In the genomic region with DNA sequence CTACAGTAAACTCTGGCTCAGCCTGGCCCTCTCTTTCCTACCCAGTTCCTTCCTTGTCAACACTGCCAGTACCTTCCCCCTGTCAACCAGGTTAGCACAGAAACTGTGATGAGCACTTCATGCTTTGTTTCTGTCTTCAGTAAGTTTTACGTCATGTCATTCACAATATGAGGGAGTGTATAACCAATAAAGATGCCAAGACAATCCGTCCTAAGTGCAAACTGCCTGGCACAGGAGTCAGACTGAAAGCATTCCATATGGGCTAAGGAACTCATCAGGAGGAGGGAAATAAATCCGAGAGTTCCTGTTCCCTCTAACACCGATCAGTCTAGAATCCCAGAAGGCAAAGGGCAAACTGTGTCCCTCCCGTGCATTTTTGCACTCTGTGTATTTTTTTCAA, we compare ENCODE assay signal across 17 cellular contexts.
DNase-seq lines count a peak whose midpoint lies in the region; ATAC-seq, FAIRE-seq and TF ChIP-seq lines count a peak whose summit lies in the region.
"Had no signal": no experiment of that assay in that cellular context is flagged by ENCODE, and none has a peak within 500 bp of the region (broad histone marks: within the 10 kb centered on the region; RNA-seq: fewer than 3 reads in every experiment).

No MANE protein-coding gene starts in this region.

- H3K9me2 ChIP-seq in neural cell (ENCODE audit: insufficient read depth, low read length) = no peaks in the 10 kb centered on the region

- H3K4me1 ChIP-seq in transverse colon (peaks cover 0 to 12% (median 0%) of the 10 kb centered on the region in 4 donors), mesenchymal stem cell (ENCODE audit: control insufficient read depth, insufficient read depth, low read depth, low read length) (no peaks in the 10 kb centered on the region)

- no peak overlapping the region for H3K23ac ChIP-seq in mesenchymal stem cell (ENCODE audit: low read length in 2 of 2)

- H3K79me1 ChIP-seq in mesenchymal stem cell (replicated peaks; ENCODE audit: low read length, poor library complexity, severe bottlenecking) = no peaks in the 10 kb centered on the region

- no peaks in the 10 kb centered on the region for H3K36me3 ChIP-seq in neural cell (ENCODE audit: insufficient read depth, low read length)
- no peaks in the 10 kb centered on the region for H3K36me3 ChIP-seq in transverse colon
- H3K36me3 ChIP-seq in mesenchymal stem cell (ENCODE audit: control insufficient read depth in 1 of 2, insufficient read depth in 2 of 2, low read depth in 1 of 2, low read length in 2 of 2) = no peaks in the 10 kb centered on the region
- H3K36me3 ChIP-seq: BLaER1 treated with 17β-estradiol and CSF1 and Interleukin-3, amounts not matched to agents 10 nM and 100 nM had no signal

- H3K27ac ChIP-seq in neural cell (ENCODE audit: low read length) (peak overlapping the region; percentile 46), transverse colon (peak overlapping the region in 1 of 4 donors; percentile 30), mesenchymal stem cell (ENCODE audit: low read length, poor library complexity, severe bottlenecking) (no peak overlapping the region)
- H3K27ac ChIP-seq: BLaER1 treated with 17β-estradiol and CSF1 and Interleukin-3, amounts not matched to agents 10 nM and 100 nM had no signal

- no peak for TF ChIP-seq POLR2A in GM12891 (IDR thresholded peaks at IDR 0.05; ENCODE audit: low read depth, low read length)
- TF ChIP-seq POLR2A in transverse colon (IDR thresholded peaks at IDR 0.05) = no peak

- no peak overlapping the region for H4K8ac ChIP-seq in mesenchymal stem cell (ENCODE audit: low read length)

- H3F3A ChIP-seq in neural cell (ENCODE audit: insufficient read depth, low read length, poor library complexity, severe bottlenecking) = no peaks in the 10 kb centered on the region

- H2BK120ac ChIP-seq in mesenchymal stem cell (ENCODE audit: low read depth, low read length) = no peak overlapping the region

- TF ChIP-seq EP300 in neural cell (conservative IDR thresholded peaks at IDR 0.05; ENCODE audit: poor library complexity, severe bottlenecking) = no peak
- no peak for TF ChIP-seq EP300 in transverse colon (IDR thresholded peaks at IDR 0.05; ENCODE audit: low read depth)

- no peak overlapping the region for H3K18ac ChIP-seq in mesenchymal stem cell (ENCODE audit: low read depth in 1 of 2, low read length in 2 of 2)

- H3K4me2 ChIP-seq in neural cell (ENCODE audit: low read length) (no peak overlapping the region), mesenchymal stem cell (ENCODE audit: low read length, poor library complexity, severe bottlenecking) (no peak overlapping the region)

- H4K20me1 ChIP-seq in neural cell (ENCODE audit: insufficient read depth) = no peaks in the 10 kb centered on the region
- H4K20me1 ChIP-seq: BLaER1 treated with 17β-estradiol and CSF1 and Interleukin-3, amounts not matched to agents 10 nM and 100 nM had no signal

- H2BK5ac ChIP-seq in mesenchymal stem cell (ENCODE audit: low read depth, low read length, poor library complexity, severe bottlenecking) = no peak overlapping the region

- H3K4me3 ChIP-seq in neural cell (ENCODE audit: low read length) = no peak overlapping the region
- H3K4me3 ChIP-seq in transverse colon = no peak overlapping the region
- H3K4me3 ChIP-seq in mesenchymal stem cell (ENCODE audit: insufficient read depth in 1 of 2, low read depth in 1 of 2, low read length in 2 of 2) = no peak overlapping the region
- H3K4me3 ChIP-seq: BLaER1 treated with 17β-estradiol and CSF1 and Interleukin-3, amounts not matched to agents 10 nM and 100 nM had no signal

- H3K27me3 ChIP-seq in neural cell (ENCODE audit: insufficient read depth, low read depth, low read length) (no peaks in the 10 kb centered on the region), transverse colon (no peaks in the 10 kb centered on the region), mesenchymal stem cell (ENCODE audit: control insufficient read depth in 1 of 2, insufficient read depth in 1 of 2, low read length in 2 of 2) (peaks cover 0 to 7% of the 10 kb centered on the region in 2 experiments)
- H3K27me3 ChIP-seq: BLaER1 treated with 17β-estradiol and CSF1 and Interleukin-3, amounts not matched to agents 10 nM and 100 nM had no signal

- H2AFZ ChIP-seq in neural cell (ENCODE audit: low read depth, low read length) (no peak overlapping the region), mesenchymal stem cell (ENCODE audit: low read depth, low read length) (no peak overlapping the region)

- H2AK5ac ChIP-seq in mesenchymal stem cell (ENCODE audit: low read length, severe bottlenecking) = no peak overlapping the region

- H2BK12ac ChIP-seq in mesenchymal stem cell (ENCODE audit: low read length in 2 of 2) = no peak overlapping the region

- no peak overlapping the region for H3K14ac ChIP-seq in mesenchymal stem cell (ENCODE audit: low read length in 2 of 2)

- no peak overlapping the region for H3K4ac ChIP-seq in mesenchymal stem cell (ENCODE audit: low read depth in 1 of 2, low read length in 2 of 2)

- DNase-seq in GM12891 (ENCODE audit: insufficient read length, low spot score) (no peak), left colon (peak in 1 of 2 donors; percentile 34), transverse colon (peak; percentile 14), Ammon's horn (ENCODE audit: low spot score) (no peak), mesenchymal stem cell (no peak), SW 1271 (lab: John Stamatoyannopoulos, UW) (no peak)
- DNase-seq: 8988T; Calu3; CD8-positive, alpha-beta T cell; DMS79 treated with DMSO at 0.1 percent for 48 hours; GF-D8; H9 had no signal

- H3K9me3 ChIP-seq in neural cell (ENCODE audit: low read length) (no peaks in the 10 kb centered on the region), transverse colon (no peaks in the 10 kb centered on the region), mesenchymal stem cell (ENCODE audit: control insufficient read depth, low read length) (no peaks in the 10 kb centered on the region)
- H3K9me3 ChIP-seq: BLaER1 treated with 17β-estradiol and CSF1 and Interleukin-3, amounts not matched to agents 10 nM and 100 nM had no signal

- peak; percentile 41 for FAIRE-seq in GM12891 (lab: Jason Lieb, UNC)
- FAIRE-seq: GM19239, H1, HTR-8/SVneo had no signal

- peak; percentile 96 for ATAC-seq in left colon
- ATAC-seq: CD8-positive, alpha-beta T cell had no signal

- TF ChIP-seq CTCF in neural cell (IDR thresholded peaks at IDR 0.05; ENCODE audit: poor library complexity, severe bottlenecking) = no peak
- TF ChIP-seq CTCF in transverse colon (IDR thresholded peaks at IDR 0.05) = no peak

- H3K9ac ChIP-seq in neural cell (ENCODE audit: low read length) = no peak overlapping the region
- no peak overlapping the region for H3K9ac ChIP-seq in mesenchymal stem cell (ENCODE audit: low read length)
- H3K9ac ChIP-seq: BLaER1 treated with 17β-estradiol and CSF1 and Interleukin-3, amounts not matched to agents 10 nM and 100 nM had no signal

- 40 to 41% methylated on average over 1 to 5 of the region's 5 CpGs for WGBS in transverse colon (ENCODE audit: low coverage in 1 of 2), 2 donors
- WGBS in mesenchymal stem cell = 94% methylated on average over 3 of the region's 5 CpGs

- no peak for TF ChIP-seq RAD21 in neural cell (conservative IDR thresholded peaks at IDR 0.05)

- no peak overlapping the region for H2BK15ac ChIP-seq in mesenchymal stem cell (ENCODE audit: low read depth, poor library complexity, severe bottlenecking)

- H3K79me2 ChIP-seq in neural cell (replicated peaks; ENCODE audit: insufficient read depth, low read length) = no peaks in the 10 kb centered on the region

- in situ Hi-C loops in transverse colon (cut with MboI; ENCODE audit: low pct_ligation_motif_present in 1 of 4, low pct_unique_long_range_greater_than_20kb in 1 of 4, low sequenced_read_pairs in 3 of 4) = loop anchor here in 2 of 4 donors (10.0 kb wide), 1 partner anchor 166 kb away; no protein-coding TSS in a partner anchor

- intact Hi-C loops in left colon (cut with DNase I, micrococcal nuclease) = no loop called here
- intact Hi-C loops in transverse colon (cut with DNase I; ENCODE audit: low total_unique reads) = no loop called here

- no peak overlapping the region for H4K91ac ChIP-seq in mesenchymal stem cell (ENCODE audit: low read length)

TF ChIP-seq in GM12891, 5 proteins besides CTCF, POLR2A, EP300 and RAD21:
- TF ChIP-seq SPI1 (IDR thresholded peaks at IDR 0.05; ENCODE audit: low read depth, low read length) = no peak
- TF ChIP-seq PAX5 (IDR thresholded peaks at IDR 0.05; ENCODE audit: insufficient read depth, low read length, severe bottlenecking) = no peak
- no peak for TF ChIP-seq POU2F2 (IDR thresholded peaks at IDR 0.05; ENCODE audit: low read depth, low read length)
- no peak for TF ChIP-seq TAF1 (IDR thresholded peaks at IDR 0.05; ENCODE audit: low read depth, low read length)
- TF ChIP-seq POLR2AphosphoS5 (IDR thresholded peaks at IDR 0.05; ENCODE audit: low read depth, low read length) = no peak

TF ChIP-seq in neural cell, 6 proteins besides CTCF, POLR2A, EP300 and RAD21:
- no peak for TF ChIP-seq MXI1 (conservative IDR thresholded peaks at IDR 0.05; ENCODE audit: poor library complexity, severe bottlenecking)
- TF ChIP-seq POLR2AphosphoS5 (IDR thresholded peaks at IDR 0.05) = no peak
